Comparison of ENCODE assay signal across 9 cellular contexts in the genomic region with DNA sequence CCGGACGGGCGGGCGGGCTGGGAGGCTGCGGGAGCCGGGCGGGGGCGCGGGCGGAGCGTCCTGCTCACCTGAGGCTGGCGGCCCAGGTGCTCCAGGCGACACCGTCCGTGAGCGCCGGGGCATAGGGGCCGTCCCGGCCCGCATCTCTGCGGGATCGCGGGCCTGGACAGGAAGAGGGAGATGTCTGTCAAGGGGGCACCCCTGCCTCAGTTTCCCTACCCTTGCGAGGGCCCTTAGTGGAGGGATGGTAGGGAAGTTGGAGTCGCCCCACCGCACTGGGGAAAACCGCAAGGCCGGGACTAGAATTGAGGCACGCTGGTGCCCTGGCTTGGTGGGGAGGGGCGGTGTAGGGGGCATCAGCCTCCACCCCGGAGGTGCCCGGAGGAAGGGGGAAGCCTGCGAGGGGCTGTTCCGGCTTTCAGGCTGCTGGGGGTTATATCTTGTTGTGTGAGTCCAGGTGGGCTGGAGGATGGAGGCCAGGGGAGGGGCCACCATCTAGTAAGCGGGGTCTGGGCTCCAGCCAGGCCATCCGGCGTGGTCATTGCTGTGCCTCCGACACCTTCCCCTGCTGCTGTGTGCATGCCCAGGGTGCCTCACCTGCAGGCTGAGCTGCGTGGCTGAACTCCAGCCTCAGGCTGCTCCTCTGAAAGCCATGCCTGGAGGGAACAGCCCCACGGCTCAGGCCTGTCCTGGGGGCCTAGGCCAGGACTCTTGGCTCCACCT. TPM values are rescaled to one million over a fixed set of nuclear protein-coding genes. Genes with fewer than 3 reads are reported as not detected.
A peak's percentile ranks its signal among the peaks of the same experiment; 100 is the strongest.
DNase-seq lines count a peak whose midpoint lies in the region; ATAC-seq and TF ChIP-seq lines count a peak whose summit lies in the region.
"Had no signal": no experiment of that assay in that cellular context is flagged by ENCODE, and none has a peak within 500 bp of the region (broad histone marks: within the 10 kb centered on the region; RNA-seq: fewer than 3 reads in every experiment).

No MANE protein-coding gene starts in this region.

- no peak for TF ChIP-seq POLR2A in upper lobe of left lung (IDR thresholded peaks at IDR 0.05)

- H3K79me2 ChIP-seq in mesendoderm (ENCODE audit: control insufficient read depth, insufficient read depth, low read length), result peaks cover 19% of the 10 kb centered on the region

- H2BK120ac ChIP-seq in mesendoderm (ENCODE audit: low read depth, low read length), result no peak overlapping the region

- peaks cover 7% of the 10 kb centered on the region for H3K4me1 Mint-ChIP-seq in activated naive CD4-positive, alpha-beta T cell treated with anti-CD3 and anti-CD28 coated beads, Interleukin-2, amount 50 U/mL, for 24 hours

- no peaks in the 10 kb centered on the region for H3K9me3 Mint-ChIP-seq in activated naive CD4-positive, alpha-beta T cell treated with anti-CD3 and anti-CD28 coated beads, Interleukin-2, amount 50 U/mL, for 24 hours

- H2BK15ac ChIP-seq in mesendoderm (replicated peaks; ENCODE audit: low read depth), result no peak overlapping the region

- H3K27ac ChIP-seq in mesendoderm (ENCODE audit: low read depth, low read length) (no peak overlapping the region), upper lobe of left lung (peak overlapping the region in 3 of 4 donors; percentile 50 to 87 (median 60))

- H3K23ac ChIP-seq in mesendoderm (ENCODE audit: low read length), result peak overlapping the region; percentile 45

- WGBS in mesendoderm (ENCODE audit: extremely low coverage, insufficient coverage, low lambda C conversion rate), result no CpG with 5 or more reads among the region's 40 CpGs
- WGBS in upper lobe of left lung, 2 donors, result 17 to 19% methylated on average over 18 to 30 of the region's 40 CpGs

- H4K5ac ChIP-seq in mesendoderm (ENCODE audit: low read length), result no peak overlapping the region

- DNase-seq in activated naive CD4-positive, alpha-beta T cell treated with anti-CD3 and anti-CD28 coated beads, Interleukin-2, amount 50 U/mL, for 16 hours, result no peak
- DNase-seq in choroid plexus epithelial cell (ENCODE audit: low read depth), result no peak
- DNase-seq in mesendoderm, result no peak
- DNase-seq in upper lobe of left lung, result peak in 1 of 2 donors; percentile 54
- no peak for DNase-seq in KG1 (lab: John Stamatoyannopoulos, UW)
- DNase-seq in effector CD8-positive, alpha-beta T cell (lab: John Stamatoyannopoulos, UW), result no peak
- no peak for DNase-seq in SHP77 (lab: John Stamatoyannopoulos, UW)

- peak overlapping the region; percentile 90 for H3K4me2 ChIP-seq in mesendoderm (ENCODE audit: low read length)

- ATAC-seq in upper lobe of left lung (ENCODE audit: low FRiP score in 2 of 2), result no peak

- H3K4me3 Mint-ChIP-seq in activated naive CD4-positive, alpha-beta T cell treated with anti-CD3 and anti-CD28 coated beads, Interleukin-2, amount 50 U/mL, for 24 hours, result peak overlapping the region; percentile 47

- no peak overlapping the region for H3K18ac ChIP-seq in mesendoderm (ENCODE audit: low read length)

- peak overlapping the region; percentile 86 for H3K9ac ChIP-seq in mesendoderm (ENCODE audit: low read length)

- H2AK5ac ChIP-seq in mesendoderm (ENCODE audit: low read length), result no peak overlapping the region

- H3K4me3 ChIP-seq in choroid plexus epithelial cell (ENCODE audit: low read depth, low read length) (peak overlapping the region; percentile 49), mesendoderm (ENCODE audit: low read length) (peak overlapping the region; percentile 65), upper lobe of left lung (peak overlapping the region; percentile 22 to 64 (median 56))

- no peaks in the 10 kb centered on the region for H3K36me3 ChIP-seq in mesendoderm (ENCODE audit: control insufficient read depth, insufficient read depth, low read length)
- H3K36me3 ChIP-seq in upper lobe of left lung, result no peaks in the 10 kb centered on the region

- no peaks in the 10 kb centered on the region for H3K36me3 Mint-ChIP-seq in activated naive CD4-positive, alpha-beta T cell treated with anti-CD3 and anti-CD28 coated beads, Interleukin-2, amount 50 U/mL, for 24 hours

- H3K9me3 ChIP-seq in upper lobe of left lung, result no peaks in the 10 kb centered on the region

- no peaks in the 10 kb centered on the region for H3K27me3 ChIP-seq in mesendoderm (ENCODE audit: insufficient read depth, low read length, poor library complexity)
- peaks cover 0 to 7% (median 0%) of the 10 kb centered on the region in 4 donors for H3K27me3 ChIP-seq in upper lobe of left lung

- H3K27me3 Mint-ChIP-seq in activated naive CD4-positive, alpha-beta T cell treated with anti-CD3 and anti-CD28 coated beads, Interleukin-2, amount 50 U/mL, for 24 hours, result peaks cover 10% of the 10 kb centered on the region

- H3K4me1 ChIP-seq in mesendoderm (ENCODE audit: control insufficient read depth, low read depth, low read length) (peaks cover 15% of the 10 kb centered on the region), upper lobe of left lung (peaks cover 60 to 78% (median 72%) of the 10 kb centered on the region in 4 donors)

- peak overlapping the region; percentile 61 for H3K4ac ChIP-seq in mesendoderm (ENCODE audit: low read depth, low read length)

- TF ChIP-seq EP300 in upper lobe of left lung (IDR thresholded peaks at IDR 0.05), result no peak

- TF ChIP-seq CTCF in choroid plexus epithelial cell (conservative IDR thresholded peaks at IDR 0.05; ENCODE audit: low read depth, low read length) (no peak), upper lobe of left lung (IDR thresholded peaks at IDR 0.05) (no peak)

- peak overlapping the region; percentile 86 for H3K56ac ChIP-seq in mesendoderm (ENCODE audit: low read length)

- peaks cover 3% of the 10 kb centered on the region for H3K79me1 ChIP-seq in mesendoderm (ENCODE audit: low read length)

- H3K27ac Mint-ChIP-seq in activated naive CD4-positive, alpha-beta T cell treated with anti-CD3 and anti-CD28 coated beads, Interleukin-2, amount 50 U/mL, for 24 hours, result no peak overlapping the region

- H2BK5ac ChIP-seq in mesendoderm (ENCODE audit: low read length), result no peak overlapping the region

- no peak overlapping the region for H4K8ac ChIP-seq in mesendoderm (ENCODE audit: low read depth, low read length)

RNA-seq across cellular contexts. Expression of a gene that starts 0.6 kb away (rescaled TPM):
- 21.5 TPM for polyA plus RNA-seq in mesendoderm (2013, experiment 1 of 2)
- 21.0 TPM for polyA plus RNA-seq in mesendoderm (2013, experiment 2 of 2)
- 100 to 1,000 TPM in 2 of 6 donors, 10 to 100 TPM in 4; 41.8 to 108 (median 62.5) TPM for total RNA-seq in upper lobe of left lung

RNA-seq across cellular contexts. Expression of a gene that starts 13.4 kb away (rescaled TPM):
- polyA plus RNA-seq in mesendoderm (2013, experiment 1 of 2), result 0.67 TPM
- polyA plus RNA-seq in mesendoderm (2013, experiment 2 of 2), result 0.63 TPM
- total RNA-seq in upper lobe of left lung, result 10 to 100 TPM in 5 of 6 donors, 1 to 10 TPM in 1; 9.2 to 20.9 (median 14.7) TPM
- total RNA-seq: HT1080 had no signal

RNA-seq across cellular contexts. Expression of a gene that starts 15.0 kb away (rescaled TPM):
- 1.2 TPM for polyA plus RNA-seq in mesendoderm (2013, experiment 1 of 2)
- 1.4 TPM for polyA plus RNA-seq in mesendoderm (2013, experiment 2 of 2)
- total RNA-seq in upper lobe of left lung, result 10 to 100 TPM; 21.3 to 54.5 (median 34.7) TPM
- total RNA-seq: HT1080 had no signal

RNA-seq across cellular contexts. Expression of a gene that starts 29.0 kb away (rescaled TPM):
- polyA plus RNA-seq in mesendoderm (2013, experiment 1 of 2), result 287 TPM
- polyA plus RNA-seq in mesendoderm (2013, experiment 2 of 2), result 288 TPM
- 100 to 1,000 TPM in 3 of 6 donors, 10 to 100 TPM in 3; 90.7 to 145 (median 101) TPM for total RNA-seq in upper lobe of left lung

RNA-seq across cellular contexts. Expression of a gene that starts 35.5 kb away (rescaled TPM):
- polyA plus RNA-seq in mesendoderm (2013, experiment 1 of 2), result 35.2 TPM
- 38.6 TPM for polyA plus RNA-seq in mesendoderm (2013, experiment 2 of 2)
- total RNA-seq in upper lobe of left lung, result 100 to 1,000 TPM in 1 of 6 donors, 10 to 100 TPM in 5; 19.9 to 120 (median 26.9) TPM
